ENCODE assay signal across 26 cellular contexts in the genomic region with DNA sequence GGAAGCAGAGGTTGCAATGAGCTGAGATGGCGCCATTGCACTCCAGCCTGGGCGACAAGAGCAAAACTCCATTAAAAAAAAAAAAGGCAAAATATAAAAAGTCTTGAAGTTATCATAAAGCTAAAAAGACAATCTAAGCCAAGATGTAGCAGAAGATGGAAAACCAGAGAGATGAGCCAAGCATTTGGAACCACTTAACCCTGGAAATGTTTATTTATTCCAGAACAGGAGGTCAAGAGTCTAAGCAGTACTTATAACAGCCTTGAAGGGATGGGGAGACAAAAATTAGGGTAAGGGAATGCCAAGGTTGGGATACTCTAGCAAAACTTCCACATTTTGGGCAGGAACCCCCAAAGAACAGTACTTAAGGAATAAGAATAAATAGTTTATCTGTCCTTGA.
"Had no signal": no experiment of that assay in that cellular context is flagged by ENCODE, and none has a peak within 500 bp of the region (broad histone marks: within the 10 kb centered on the region; RNA-seq: fewer than 3 reads in every experiment).

No MANE protein-coding gene starts in this region.

- H3K27me3 ChIP-seq: left lung, ovary, right atrium auricular region, right lobe of liver, stomach, testis, thyroid gland, transverse colon, upper lobe of left lung had no signal

- H3K4me1 ChIP-seq: left lung, right atrium auricular region, right lobe of liver, stomach, testis, transverse colon, upper lobe of left lung had no signal

- H3K4me3 ChIP-seq: left lung, lung, mucosa of descending colon, ovary, right atrium auricular region, right lobe of liver, skin epidermis, stomach, testis, thyroid gland, transverse colon, upper lobe of left lung had no signal

- H3K4me3 Mint-ChIP-seq: immature natural killer cell; naive thymus-derived CD4-positive, alpha-beta T cell; natural killer cell treated with Interleukin-12 subunit alpha and Interleukin-12 subunit beta and Interleukin-15 and Interleukin-18, amount 100 ng/mL, for 72 hours; stimulated activated naive B cell treated with anti-CD40 and anti-IgM and Interleukin-4, amounts not matched to agents 10 μg/mL and 1 μg/mL and 100 μg/mL, for 72 hours had no signal

- ATAC-seq: left colon; left lung; mucosa of descending colon; naive thymus-derived CD4-positive, alpha-beta T cell; natural killer cell treated with Interleukin-12 subunit alpha and Interleukin-12 subunit beta and Interleukin-15 and Interleukin-18, amount 100 ng/mL, for 72 hours; right lobe of liver; stimulated activated naive B cell treated with anti-CD40 and anti-IgM and Interleukin-4, amounts not matched to agents 10 μg/mL and 1 μg/mL and 100 μg/mL, for 72 hours; stimulated activated naive CD8-positive, alpha-beta T cell treated with anti-CD3 and anti-CD28 coated beads, Interleukin-15, Interleukin-2, amounts not matched to agents 100 U/mL and 50 U/mL, for 24 hours had no signal

- H3K36me3 ChIP-seq: left lung, ovary, right atrium auricular region, right lobe of liver, thyroid gland, transverse colon had no signal

- H3K27ac ChIP-seq: left lung, ovary, right atrium auricular region, right lobe of liver, skin epidermis, stomach, testis, thyroid gland, transverse colon, upper lobe of left lung had no signal

- DNase-seq: hypothalamus; immature natural killer cell; kidney; left colon; left lung; midbrain; mucosa of descending colon; naive thymus-derived CD4-positive, alpha-beta T cell; ovary; right lobe of liver; stimulated activated CD4-positive, alpha-beta T cell treated with anti-CD3 and anti-CD28 coated beads, Interleukin-12 subunit alpha, Interleukin-12 subunit beta, amount 100 ng/mL, for 4 hours; stimulated activated CD4-positive, alpha-beta T cell treated with anti-CD3 and anti-CD28 coated beads, Interleukin-15, amount 100 ng/mL, for 24 hours; stimulated activated CD4-positive, alpha-beta T cell treated with anti-CD3 and anti-CD28 coated beads, Interleukin-2, amount 100 ng/mL, for 24 hours; stimulated activated CD4-positive, alpha-beta T cell treated with anti-CD3 and anti-CD28 coated beads, Interleukin-4, amount 100 ng/mL, for 1 hour; stimulated activated naive B cell treated with anti-CD40 and anti-IgM and Interleukin-4, amounts not matched to agents 10 μg/mL and 1 μg/mL and 100 μg/mL, for 72 hours; stimulated activated naive CD8-positive, alpha-beta T cell treated with anti-CD3 and anti-CD28 coated beads, Interleukin-15, Interleukin-2, amounts not matched to agents 100 U/mL and 50 U/mL, for 24 hours; stomach; testis; thyroid gland; transverse colon; upper lobe of left lung had no signal

- H3K4me1 Mint-ChIP-seq: immature natural killer cell; naive thymus-derived CD4-positive, alpha-beta T cell; stimulated activated naive B cell treated with anti-CD40 and anti-IgM and Interleukin-4, amounts not matched to agents 10 μg/mL and 1 μg/mL and 100 μg/mL, for 72 hours had no signal

- H3K27ac Mint-ChIP-seq: immature natural killer cell; naive thymus-derived CD4-positive, alpha-beta T cell; natural killer cell treated with Interleukin-12 subunit alpha and Interleukin-12 subunit beta and Interleukin-15 and Interleukin-18, amount 100 ng/mL, for 72 hours; progenitor cell of endocrine pancreas; stimulated activated naive B cell treated with anti-CD40 and anti-IgM and Interleukin-4, amounts not matched to agents 10 μg/mL and 1 μg/mL and 100 μg/mL, for 72 hours had no signal

- H3K27me3 Mint-ChIP-seq: naive thymus-derived CD4-positive, alpha-beta T cell; natural killer cell treated with Interleukin-12 subunit alpha and Interleukin-12 subunit beta and Interleukin-15 and Interleukin-18, amount 100 ng/mL, for 72 hours; progenitor cell of endocrine pancreas; stimulated activated naive B cell treated with anti-CD40 and anti-IgM and Interleukin-4, amounts not matched to agents 10 μg/mL and 1 μg/mL and 100 μg/mL, for 72 hours had no signal

- H3K9me3 ChIP-seq: ovary, right lobe of liver, testis, thyroid gland had no signal
